Comparison of ENCODE assay signal across 32 cellular contexts in genomic region chr17:60148300-60148838, GRCh38. TPM values are rescaled to one million over a fixed set of nuclear protein-coding genes. Genes with fewer than 3 reads are reported as not detected.
DNase-seq lines count a peak whose midpoint lies in the region; ATAC-seq and FAIRE-seq lines count a peak whose summit lies in the region.
"Had no signal": no experiment of that assay in that cellular context is flagged by ENCODE, and none has a peak within 500 bp of the region (broad histone marks: within the 10 kb centered on the region; RNA-seq: fewer than 3 reads in every experiment).

No MANE protein-coding gene starts in this region.

- FAIRE-seq in urothelium cell line (lab: Jason Lieb, UNC) = peak; percentile 89
- FAIRE-seq: colon had no signal

- intact Hi-C loops in left colon (cut with DNase I, micrococcal nuclease) = no loop called here

- ATAC-seq in left colon (peak; percentile 14), HG02610 (IDR thresholded peaks at IDR 0.05; ENCODE audit: unreplicated experiment) (no peak), GM18868 (IDR thresholded peaks at IDR 0.05; ENCODE audit: unreplicated experiment) (no peak)
- ATAC-seq: activated naive CD4-positive, alpha-beta T cell treated with anti-CD3 and anti-CD28 coated beads, Interleukin-2, amount 50 U/mL, for 72 hours; stimulated activated naive CD8-positive, alpha-beta T cell treated with anti-CD3 and anti-CD28 coated beads, Interleukin-15, Interleukin-2, amounts not matched to agents 100 U/mL and 50 U/mL, for 24 hours had no signal

- no peaks in the 10 kb centered on the region for H3K9me3 Mint-ChIP-seq in activated naive CD8-positive, alpha-beta T cell (ENCODE audit: low read depth)
- H3K9me3 Mint-ChIP-seq in activated naive CD8-positive, alpha-beta T cell treated with anti-CD3 and anti-CD28 coated beads for 36 hours = no peaks in the 10 kb centered on the region
- H3K9me3 Mint-ChIP-seq: activated CD4-positive, alpha-beta T cell treated with anti-CD3 and anti-CD28 coated beads, Interleukin-2, amount 10 ng/mL, durations not matched to agents 7 days and 5 days; activated naive CD4-positive, alpha-beta T cell treated with anti-CD3 and anti-CD28 coated beads, Interleukin-2, amount 50 U/mL, for 72 hours; neural crest cell had no signal

- H3K27me3 Mint-ChIP-seq in activated naive CD8-positive, alpha-beta T cell = peaks cover 36% of the 10 kb centered on the region
- H3K27me3 Mint-ChIP-seq in activated naive CD8-positive, alpha-beta T cell treated with anti-CD3 and anti-CD28 coated beads for 36 hours = peaks cover 94% of the 10 kb centered on the region

- H3K4me3 Mint-ChIP-seq in activated naive CD8-positive, alpha-beta T cell = peak overlapping the region; percentile 5
- H3K4me3 Mint-ChIP-seq in activated naive CD8-positive, alpha-beta T cell treated with anti-CD3 and anti-CD28 coated beads for 36 hours = no peak overlapping the region
- H3K4me3 Mint-ChIP-seq: activated CD4-positive, alpha-beta T cell treated with anti-CD3 and anti-CD28 coated beads, Interleukin-2, amount 10 ng/mL, durations not matched to agents 7 days and 5 days; neural crest cell had no signal

- peaks cover 14% of the 10 kb centered on the region for H3K4me1 Mint-ChIP-seq in activated naive CD8-positive, alpha-beta T cell (ENCODE audit: low read depth)
- H3K4me1 Mint-ChIP-seq in activated naive CD8-positive, alpha-beta T cell treated with anti-CD3 and anti-CD28 coated beads for 36 hours = peaks cover 8% of the 10 kb centered on the region

- H3K27ac Mint-ChIP-seq in activated naive CD8-positive, alpha-beta T cell = no peak overlapping the region
- H3K27ac Mint-ChIP-seq in activated naive CD8-positive, alpha-beta T cell treated with anti-CD3 and anti-CD28 coated beads for 36 hours = no peak overlapping the region
- H3K27ac Mint-ChIP-seq: activated CD4-positive, alpha-beta T cell treated with anti-CD3 and anti-CD28 coated beads, Interleukin-2, amount 10 ng/mL, durations not matched to agents 7 days and 5 days; activated naive CD4-positive, alpha-beta T cell treated with anti-CD3 and anti-CD28 coated beads, Interleukin-2, amount 50 U/mL, for 72 hours had no signal

- H3K36me3 Mint-ChIP-seq in activated naive CD8-positive, alpha-beta T cell = no peaks in the 10 kb centered on the region
- no peaks in the 10 kb centered on the region for H3K36me3 Mint-ChIP-seq in activated naive CD8-positive, alpha-beta T cell treated with anti-CD3 and anti-CD28 coated beads for 36 hours
- H3K36me3 Mint-ChIP-seq: activated naive CD4-positive, alpha-beta T cell treated with anti-CD3 and anti-CD28 coated beads, Interleukin-2, amount 50 U/mL, for 72 hours had no signal

- no peak for DNase-seq in activated naive CD8-positive, alpha-beta T cell treated with anti-CD3 and anti-CD28 coated beads for 36 hours
- DNase-seq in NCI-H69 (lab: John Stamatoyannopoulos, UW) (peak; percentile 71), left colon (no peak), urothelium cell line (ENCODE audit: low spot score) (no peak), iPS-NIHi11 (ENCODE audit: low spot score) (no peak)
- DNase-seq: ACHN; activated CD4-positive, alpha-beta T cell treated with anti-CD3 and anti-CD28 coated beads, Interleukin-2, amount 10 ng/mL, durations not matched to agents 7 days and 5 days; activated effector memory CD4-positive, alpha-beta T cell treated with Interleukin-2 at 50 U/mL for 16 hours; activated T-cell treated with anti-CD3 and anti-CD28 coated beads, Interleukin-2, amount 50 U/mL, for 1 hour; anterior cingulate cortex; DMS153; effector CD4-positive, alpha-beta T cell; hippocampal formation; KG1; MG63; NCI-H2029 treated with DMSO at 0.1 percent for 48 hours; NCI-H226; NCI-H774; stimulated activated CD4-positive, alpha-beta T cell treated with anti-CD3 and anti-CD28 coated beads, Interleukin-1b, Interleukin-23, amount 100 ng/mL, for 48 hours; stimulated activated naive CD8-positive, alpha-beta T cell treated with anti-CD3 and anti-CD28 coated beads, Interleukin-15, Interleukin-2, amounts not matched to agents 100 U/mL and 50 U/mL, for 24 hours; T1000; WERI-Rb-1 had no signal

RNA-seq across cellular contexts. Expression of gene CA4, which starts 1.4 kb away (rescaled TPM):
- total RNA-seq in activated naive CD8-positive, alpha-beta T cell treated with anti-CD3 and anti-CD28 coated beads for 36 hours = not detected
- 100 to 1,000 TPM; 394 to 509 TPM for total RNA-seq in left colon
- total RNA-seq: activated CD4-positive, alpha-beta T cell treated with anti-CD3 and anti-CD28 coated beads, Interleukin-2, amount 10 ng/mL, durations not matched to agents 7 days and 5 days; activated naive CD4-positive, alpha-beta T cell treated with anti-CD3 and anti-CD28 coated beads, Interleukin-2, amount 50 U/mL, for 72 hours; G401; RPMI7951; smooth muscle cell; vagina had no signal

Comparison
In these comparisons a context has a peak if more than half of its experiments do, and no peak if none do; other contexts are left out.
1. RNA of gene CA4, which starts 1.4 kb away (total RNA-seq): 394 to 509 TPM in left colon; not detected in activated naive CD8-positive, alpha-beta T cell treated with anti-CD3 and anti-CD28 coated beads for 36 hours; every median in the first group is over 100 times any median in the second.